ENCODE assay signal across 19 cellular contexts in the genomic region with DNA sequence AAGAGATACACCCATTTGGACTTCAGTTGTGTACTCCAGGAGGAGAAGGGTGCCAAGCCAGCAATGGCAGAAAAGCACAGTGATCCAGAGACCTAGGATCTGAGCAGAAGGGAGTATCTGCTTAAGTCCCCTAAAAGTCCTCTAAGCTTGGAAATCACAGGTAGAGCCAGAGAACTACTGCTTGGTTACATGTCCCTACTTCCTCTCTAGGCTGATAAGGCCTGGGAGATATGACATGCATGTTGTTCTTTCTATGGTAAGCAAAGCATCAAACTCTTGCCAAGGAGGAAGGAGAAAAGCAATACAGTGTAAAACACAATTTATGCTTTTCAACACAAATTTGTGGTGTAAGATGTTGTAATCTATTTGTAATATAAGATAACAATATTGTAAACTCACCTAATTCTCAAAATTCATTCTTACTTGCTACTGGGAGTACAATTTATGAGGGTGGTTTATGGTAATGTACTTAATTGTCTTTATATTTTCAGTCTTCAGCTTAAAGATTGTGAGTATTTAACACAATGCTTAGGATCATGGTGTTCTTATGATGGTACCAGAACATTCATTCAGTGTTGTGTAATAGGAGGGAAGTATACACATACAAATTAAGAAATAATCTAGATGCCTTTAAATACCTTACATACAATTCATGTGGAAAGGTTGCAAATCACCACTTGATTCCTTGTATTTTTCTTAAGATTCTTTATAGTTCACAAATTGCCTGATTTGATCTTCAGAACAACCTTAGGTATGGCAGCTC. TPM values are rescaled to one million over a fixed set of nuclear protein-coding genes. Genes with fewer than 3 reads are reported as not detected.
"Had no signal": no experiment of that assay in that cellular context is flagged by ENCODE, and none has a peak within 500 bp of the region (broad histone marks: within the 10 kb centered on the region; RNA-seq: fewer than 3 reads in every experiment).

No MANE protein-coding gene starts in this region.

- H3K9me3 Mint-ChIP-seq: activated naive CD4-positive, alpha-beta T cell treated with anti-CD3 and anti-CD28 coated beads, Interleukin-2, amount 50 U/mL, for 72 hours; activated T-helper 1 cell treated with anti-CD3 and anti-CD28 coated beads, Interleukin-12 subunit alpha, Interleukin-12 subunit beta, Interleukin-2, Interleukin-4 antibody, amounts not matched to agents 30 ng/mL and 10 ng/mL and 1 ng/mL, durations not matched to agents 14 hours and 24 hours and 36 hours; endodermal cell; neural progenitor cell; T-helper 2 cell treated with Interferon-gamma antibody and Interleukin-4, amounts not matched to agents 5 μg/mL and 100 μg/mL, for 36 hours had no signal

- H3K36me3 ChIP-seq: colonic mucosa, neural progenitor cell, WERI-Rb-1 had no signal

- H3K4me3 Mint-ChIP-seq: activated T-helper 1 cell treated with anti-CD3 and anti-CD28 coated beads, Interleukin-12 subunit alpha, Interleukin-12 subunit beta, Interleukin-2, Interleukin-4 antibody, amounts not matched to agents 30 ng/mL and 10 ng/mL and 1 ng/mL, durations not matched to agents 14 hours and 24 hours and 36 hours; endodermal cell; naive thymus-derived CD4-positive, alpha-beta T cell; neural progenitor cell; T-helper 2 cell treated with Interferon-gamma antibody and Interleukin-4, amounts not matched to agents 5 μg/mL and 100 μg/mL, for 36 hours had no signal

- H3K4me2 ChIP-seq: neural progenitor cell had no signal

- H3K27ac Mint-ChIP-seq: activated naive CD4-positive, alpha-beta T cell treated with anti-CD3 and anti-CD28 coated beads, Interleukin-2, amount 50 U/mL, for 72 hours; activated T-helper 1 cell treated with anti-CD3 and anti-CD28 coated beads, Interleukin-12 subunit alpha, Interleukin-12 subunit beta, Interleukin-2, Interleukin-4 antibody, amounts not matched to agents 30 ng/mL and 10 ng/mL and 1 ng/mL, durations not matched to agents 14 hours and 24 hours and 36 hours; endodermal cell; naive thymus-derived CD4-positive, alpha-beta T cell; neural progenitor cell; progenitor cell of endocrine pancreas; T-helper 2 cell treated with Interferon-gamma antibody and Interleukin-4, amounts not matched to agents 5 μg/mL and 100 μg/mL, for 36 hours had no signal

- H3K36me3 Mint-ChIP-seq: activated naive CD4-positive, alpha-beta T cell treated with anti-CD3 and anti-CD28 coated beads, Interleukin-2, amount 50 U/mL, for 72 hours; naive thymus-derived CD4-positive, alpha-beta T cell; neural progenitor cell had no signal

- DNase-seq: activated CD4-positive, alpha-beta T cell treated with anti-CD3 and anti-CD28 coated beads, Interleukin-2, amount 50 U/mL, for 48 hours; activated gamma-delta T cell treated with Interleukin-2 at 50 U/mL for 16 hours; amygdala; body of pancreas; central memory CD4-positive, alpha-beta T cell; colonic mucosa; endodermal cell; mesendoderm; naive thymus-derived CD4-positive, alpha-beta T cell; stimulated activated CD4-positive, alpha-beta T cell treated with anti-CD3 and anti-CD28 coated beads, Interleukin-12 subunit alpha, Interleukin-12 subunit beta, amount 100 ng/mL, for 4 hours; stimulated activated CD4-positive, alpha-beta T cell treated with anti-CD3 and anti-CD28 coated beads, Interleukin-1b, Interleukin-23, amount 100 ng/mL, for 48 hours; stimulated activated CD8-positive, alpha-beta memory T cell treated with anti-CD3 and anti-CD28 coated beads, Interleukin-4, amount 100 ng/mL, for 48 hours; stimulated activated naive CD4-positive, alpha-beta T cell had no signal

- H3K9me3 ChIP-seq: body of pancreas, colonic mucosa had no signal

- H3K9ac ChIP-seq: neural progenitor cell had no signal

- H3K4me3 ChIP-seq: body of pancreas, colonic mucosa, neural progenitor cell had no signal

- ATAC-seq: activated naive CD4-positive, alpha-beta T cell treated with anti-CD3 and anti-CD28 coated beads, Interleukin-2, amount 50 U/mL, for 72 hours; body of pancreas; naive thymus-derived CD4-positive, alpha-beta T cell had no signal

- H2AFZ ChIP-seq: neural progenitor cell had no signal

- H3K27me3 ChIP-seq: body of pancreas, colonic mucosa, neural progenitor cell had no signal

- H3K4me1 Mint-ChIP-seq: endodermal cell; naive thymus-derived CD4-positive, alpha-beta T cell had no signal

- H3K4me1 ChIP-seq: colonic mucosa had no signal

- H3K27ac ChIP-seq: body of pancreas, colonic mucosa, neural progenitor cell, WERI-Rb-1 had no signal

RNA-seq across cellular contexts. Expression of gene GNG12, which starts 49.1 kb away (rescaled TPM):
- total RNA-seq: naive thymus-derived CD4-positive, alpha-beta T cell had no signal
